ENCODE assay signal across 22 cellular contexts in genomic region chr5:176935017-176935416, GRCh38.
"Had no signal": no experiment of that assay in that cellular context is flagged by ENCODE, and none has a peak within 500 bp of the region (broad histone marks: within the 10 kb centered on the region; RNA-seq: fewer than 3 reads in every experiment).

No MANE protein-coding gene starts in this region.

- H3K27ac ChIP-seq: brain microvascular endothelial cell, dorsolateral prefrontal cortex, neutrophil, ovary, prostate gland, tibial artery had no signal

- H3K36me3 ChIP-seq: ovary, prostate gland had no signal

- H3K27me3 Mint-ChIP-seq: effector memory CD8-positive, alpha-beta T cell; naive thymus-derived CD8-positive, alpha-beta T cell had no signal

- H3K9me3 Mint-ChIP-seq: effector memory CD8-positive, alpha-beta T cell; mesothelial cell of epicardium; naive thymus-derived CD8-positive, alpha-beta T cell; T-helper 1 cell treated with Interleukin-12 subunit alpha and Interleukin-12 subunit beta and Interleukin-4 antibody, amounts not matched to agents 30 μg/mL and 1 μg/mL, for 36 hours had no signal

- ATAC-seq: esophagus mucosa; left ventricle myocardium superior; naive thymus-derived CD8-positive, alpha-beta T cell had no signal

- H3K4me3 ChIP-seq: dorsolateral prefrontal cortex, ovary, prostate gland, tibial artery had no signal

- H3K4me1 Mint-ChIP-seq: mesothelial cell of epicardium had no signal

- H3K4me3 Mint-ChIP-seq: effector memory CD8-positive, alpha-beta T cell; mesothelial cell of epicardium; naive thymus-derived CD8-positive, alpha-beta T cell; T-helper 1 cell treated with Interleukin-12 subunit alpha and Interleukin-12 subunit beta and Interleukin-4 antibody, amounts not matched to agents 30 μg/mL and 1 μg/mL, for 36 hours had no signal

- H3K27ac Mint-ChIP-seq: mesothelial cell of epicardium; T-helper 1 cell treated with Interleukin-12 subunit alpha and Interleukin-12 subunit beta and Interleukin-4 antibody, amounts not matched to agents 30 μg/mL and 1 μg/mL, for 36 hours had no signal

- DNase-seq: activated CD4-positive, alpha-beta T cell treated with anti-CD3 and anti-CD28 coated beads, Interleukin-2, amount 50 U/mL, for 1 hour; activated CD4-positive, CD25-positive, alpha-beta regulatory T cell; activated naive CD4-positive, alpha-beta T cell treated with Interleukin-2 at 50 U/mL for 16 hours; aorta; brain microvascular endothelial cell; caudate nucleus; dorsolateral prefrontal cortex; effector memory CD8-positive, alpha-beta T cell; glutamatergic neuron; hypothalamus; left ventricle myocardium superior; naive thymus-derived CD8-positive, alpha-beta T cell; ovary; stimulated activated CD4-positive, alpha-beta T cell treated with anti-CD3 and anti-CD28 coated beads, Interleukin-2, amount 100 ng/mL, for 48 hours; stimulated activated CD8-positive, alpha-beta memory T cell treated with anti-CD3 and anti-CD28 coated beads, Interleukin-4, amount 100 ng/mL, for 48 hours; stimulated activated naive CD4-positive, alpha-beta T cell treated with Interleukin-2 at 50 U/mL for 16 hours; tibial artery had no signal

- H3K9me3 ChIP-seq: neutrophil, ovary, prostate gland, tibial artery had no signal
